Comparison of ENCODE assay signal across 2 cellular contexts in the genomic region with DNA sequence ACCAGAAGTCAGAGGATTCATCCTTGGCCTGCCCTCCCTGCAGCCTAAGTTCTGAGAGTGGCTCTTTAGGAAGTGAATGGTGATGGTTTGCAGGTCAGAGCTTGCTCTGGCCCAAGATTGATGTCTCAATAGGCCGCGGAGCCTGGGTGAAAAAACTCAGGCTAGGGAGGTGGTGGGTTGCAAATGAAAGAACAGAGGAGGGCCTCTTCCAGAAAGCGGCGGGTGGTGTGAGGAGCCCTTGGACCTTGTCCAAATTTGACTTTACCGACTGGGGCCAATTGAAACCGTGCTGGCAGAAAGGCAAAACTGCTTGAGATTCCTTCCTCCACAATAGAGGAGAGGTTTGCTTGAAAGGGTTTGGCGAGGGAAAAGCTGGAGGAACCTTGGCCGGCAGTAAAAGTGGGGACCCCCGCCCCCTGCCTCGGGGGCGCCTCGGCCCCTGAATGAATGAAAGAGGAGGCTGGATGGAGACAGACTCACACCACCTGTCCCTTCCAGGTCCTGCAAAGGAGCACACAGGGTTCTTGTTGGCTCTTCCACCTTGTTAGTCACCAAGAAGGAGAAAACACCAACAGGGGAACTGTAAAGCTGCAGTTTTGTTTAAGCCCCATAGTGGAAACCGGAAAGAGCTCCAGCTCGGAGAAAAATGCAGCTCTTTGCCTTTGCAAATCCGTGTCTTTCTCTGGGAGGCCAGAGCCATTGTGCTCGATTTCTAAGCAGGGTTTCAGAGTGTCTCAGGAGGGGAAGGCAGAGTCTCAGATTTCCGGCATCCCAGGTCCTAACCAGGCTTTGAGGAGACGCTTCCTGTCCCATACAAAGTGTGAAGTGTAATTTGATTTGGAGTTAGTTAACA.
TF ChIP-seq lines count a peak whose summit lies in the region.

No MANE protein-coding gene starts in this region.

TF ChIP-seq in A549, 52 proteins besides CTCF, POLR2A, EP300 and RAD21 (continued from another document):
- TF ChIP-seq, protein P1, sequence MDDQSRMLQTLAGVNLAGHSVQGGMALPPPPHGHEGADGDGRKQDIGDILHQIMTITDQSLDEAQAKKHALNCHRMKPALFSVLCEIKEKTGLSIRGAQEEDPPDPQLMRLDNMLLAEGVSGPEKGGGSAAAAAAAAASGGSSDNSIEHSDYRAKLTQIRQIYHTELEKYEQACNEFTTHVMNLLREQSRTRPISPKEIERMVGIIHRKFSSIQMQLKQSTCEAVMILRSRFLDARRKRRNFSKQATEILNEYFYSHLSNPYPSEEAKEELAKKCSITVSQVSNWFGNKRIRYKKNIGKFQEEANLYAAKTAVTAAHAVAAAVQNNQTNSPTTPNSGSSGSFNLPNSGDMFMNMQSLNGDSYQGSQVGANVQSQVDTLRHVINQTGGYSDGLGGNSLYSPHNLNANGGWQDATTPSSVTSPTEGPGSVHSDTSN (IDR thresholded peaks at IDR 0.05), result no peak
- TF ChIP-seq HDAC2 (IDR thresholded peaks at IDR 0.05) (no peak), PHF8 (IDR thresholded peaks at IDR 0.05; ENCODE audit: borderline replicate concordance, low read depth) (no peak), BHLHE40 (IDR thresholded peaks at IDR 0.05; ENCODE audit: low read depth, low read length) (no peak), FOSB (CRISPR knock-in tag; IDR thresholded peaks at IDR 0.05) (no peak), HEYL (CRISPR knock-in tag; IDR thresholded peaks at IDR 0.05) (no peak), HOXB13 (CRISPR knock-in tag; IDR thresholded peaks at IDR 0.05; ENCODE audit: low read depth) (no peak), EHMT2 (IDR thresholded peaks at IDR 0.05; ENCODE audit: low read depth) (no peak), NFE2L2 (conservative IDR thresholded peaks at IDR 0.05; ENCODE audit: low read length) (no peak), RARB (CRISPR knock-in tag; IDR thresholded peaks at IDR 0.05) (no peak), ZNF302 (CRISPR knock-in tag; IDR thresholded peaks at IDR 0.05) (no peak)
- TF ChIP-seq, protein P2, sequence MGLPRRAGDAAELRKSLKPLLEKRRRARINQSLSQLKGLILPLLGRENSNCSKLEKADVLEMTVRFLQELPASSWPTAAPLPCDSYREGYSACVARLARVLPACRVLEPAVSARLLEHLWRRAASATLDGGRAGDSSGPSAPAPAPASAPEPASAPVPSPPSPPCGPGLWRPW (IDR thresholded peaks at IDR 0.05), result no peak

TF ChIP-seq in HepG2, 621 proteins besides CTCF, POLR2A, EP300 and RAD21 (continued from another document):
- TF ChIP-seq, protein P3, sequence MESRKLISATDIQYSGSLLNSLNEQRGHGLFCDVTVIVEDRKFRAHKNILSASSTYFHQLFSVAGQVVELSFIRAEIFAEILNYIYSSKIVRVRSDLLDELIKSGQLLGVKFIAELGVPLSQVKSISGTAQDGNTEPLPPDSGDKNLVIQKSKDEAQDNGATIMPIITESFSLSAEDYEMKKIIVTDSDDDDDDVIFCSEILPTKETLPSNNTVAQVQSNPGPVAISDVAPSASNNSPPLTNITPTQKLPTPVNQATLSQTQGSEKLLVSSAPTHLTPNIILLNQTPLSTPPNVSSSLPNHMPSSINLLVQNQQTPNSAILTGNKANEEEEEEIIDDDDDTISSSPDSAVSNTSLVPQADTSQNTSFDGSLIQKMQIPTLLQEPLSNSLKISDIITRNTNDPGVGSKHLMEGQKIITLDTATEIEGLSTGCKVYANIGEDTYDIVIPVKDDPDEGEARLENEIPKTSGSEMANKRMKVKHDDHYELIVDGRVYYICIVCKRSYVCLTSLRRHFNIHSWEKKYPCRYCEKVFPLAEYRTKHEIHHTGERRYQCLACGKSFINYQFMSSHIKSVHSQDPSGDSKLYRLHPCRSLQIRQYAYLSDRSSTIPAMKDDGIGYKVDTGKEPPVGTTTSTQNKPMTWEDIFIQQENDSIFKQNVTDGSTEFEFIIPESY (CRISPR knock-in tag; IDR thresholded peaks at IDR 0.05), result peak; percentile 73; the same call in 1 of the 2 replicates
- TF ChIP-seq SP4 (CRISPR knock-in tag; IDR thresholded peaks at IDR 0.05) (no peak), RBM22 (optimal IDR thresholded peaks at IDR 0.05; ENCODE audit: low read length) (peak; percentile 14)
